In genomic region chr15:49093252-49094105, GRCh38 we compare ENCODE assay signal across 1 cellular context.
TF ChIP-seq lines count a peak whose summit lies in the region.

No MANE protein-coding gene starts in this region.

TF ChIP-seq in IMR-90, 13 proteins besides CTCF, POLR2A, EP300 and RAD21 (continued from another document):
- TF ChIP-seq MXI1 (IDR thresholded peaks at IDR 0.05; ENCODE audit: borderline replicate concordance, low read depth, low read length) = no peak
- TF ChIP-seq RCOR1 (IDR thresholded peaks at IDR 0.05; ENCODE audit: insufficient replicate concordance, low read length) = no peak
- no peak for TF ChIP-seq BHLHE40 (IDR thresholded peaks at IDR 0.05; ENCODE audit: low read depth, low read length)
- TF ChIP-seq, protein P1, sequence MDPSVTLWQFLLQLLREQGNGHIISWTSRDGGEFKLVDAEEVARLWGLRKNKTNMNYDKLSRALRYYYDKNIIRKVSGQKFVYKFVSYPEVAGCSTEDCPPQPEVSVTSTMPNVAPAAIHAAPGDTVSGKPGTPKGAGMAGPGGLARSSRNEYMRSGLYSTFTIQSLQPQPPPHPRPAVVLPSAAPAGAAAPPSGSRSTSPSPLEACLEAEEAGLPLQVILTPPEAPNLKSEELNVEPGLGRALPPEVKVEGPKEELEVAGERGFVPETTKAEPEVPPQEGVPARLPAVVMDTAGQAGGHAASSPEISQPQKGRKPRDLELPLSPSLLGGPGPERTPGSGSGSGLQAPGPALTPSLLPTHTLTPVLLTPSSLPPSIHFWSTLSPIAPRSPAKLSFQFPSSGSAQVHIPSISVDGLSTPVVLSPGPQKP (IDR thresholded peaks at IDR 0.05; ENCODE audit: borderline replicate concordance, low read depth, low read length) = no peak
- TF ChIP-seq CEBPB (IDR thresholded peaks at IDR 0.05; ENCODE audit: low read depth, low read length) = no peak
- no peak for TF ChIP-seq MAZ (IDR thresholded peaks at IDR 0.05; ENCODE audit: borderline replicate concordance, low read depth, low read length)
- TF ChIP-seq SMC3 (IDR thresholded peaks at IDR 0.05; ENCODE audit: low read depth, low read length) = no peak
- TF ChIP-seq MAFK (IDR thresholded peaks at IDR 0.05; ENCODE audit: low read depth, low read length) = no peak
- TF ChIP-seq CHD1 (IDR thresholded peaks at IDR 0.05; ENCODE audit: low read depth, low read length) = no peak
- TF ChIP-seq NFE2L2 (IDR thresholded peaks at IDR 0.05; ENCODE audit: low read depth, low read length) = no peak
- no peak for TF ChIP-seq FOS (IDR thresholded peaks at IDR 0.05; ENCODE audit: low read depth, low read length)
